ENCODE assay signal across 11 cellular contexts in the genomic region with DNA sequence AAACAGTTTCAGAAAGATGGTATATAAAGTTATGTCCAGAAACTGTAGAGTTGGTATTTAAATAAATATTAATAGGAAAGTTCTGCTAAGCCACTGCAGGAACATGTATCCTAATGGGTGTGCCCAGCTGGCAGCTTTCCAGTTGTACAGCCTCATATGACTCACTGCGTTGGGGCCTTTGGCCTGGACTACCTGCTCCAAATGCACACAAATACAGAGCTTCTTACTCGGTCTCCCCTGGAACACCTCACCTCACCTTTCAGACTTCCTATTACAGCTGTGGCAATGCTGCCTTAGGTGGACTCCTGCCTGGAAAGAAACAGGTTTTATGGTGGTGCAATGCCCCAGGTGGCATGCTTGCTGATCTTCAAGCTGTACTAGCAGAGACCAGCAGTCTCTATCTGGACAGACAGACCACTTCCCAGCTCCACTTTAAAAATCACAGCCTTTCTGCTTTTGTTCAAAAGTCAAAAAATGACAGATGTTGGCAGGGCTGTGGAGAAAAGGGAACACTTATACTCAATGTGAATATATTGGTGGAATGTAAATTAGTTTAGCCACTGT.
A peak's percentile ranks its signal among the peaks of the same experiment; 100 is the strongest.
DNase-seq lines count a peak whose midpoint lies in the region; ATAC-seq and TF ChIP-seq lines count a peak whose summit lies in the region.
"Had no signal": no experiment of that assay in that cellular context is flagged by ENCODE, and none has a peak within 500 bp of the region (broad histone marks: within the 10 kb centered on the region; RNA-seq: fewer than 3 reads in every experiment).

No MANE protein-coding gene starts in this region.

- BruUV-seq in A673 (replicated peaks; lab: Mats Ljungman, UMichigan): no TSS peak

- H3K36me3 ChIP-seq in A673 (ENCODE audit: insufficient read depth, low read length, poor library complexity, severe bottlenecking) (no peaks in the 10 kb centered on the region), adipocyte (ENCODE audit: control insufficient read depth, insufficient read depth, low read length, severe bottlenecking) (no peaks in the 10 kb centered on the region), hepatocyte (replicated peaks; ENCODE audit: insufficient read depth, low read depth) (no peaks in the 10 kb centered on the region), esophagus muscularis mucosa (no peaks in the 10 kb centered on the region)

- no peaks in the 10 kb centered on the region for H4K20me1 ChIP-seq in hepatocyte (ENCODE audit: insufficient read depth, poor library complexity, severe bottlenecking)

- ATAC-seq in HG03460 (IDR thresholded peaks at IDR 0.05; ENCODE audit: unreplicated experiment) (no peak), GM19467 (IDR thresholded peaks at IDR 0.05; ENCODE audit: unreplicated experiment) (no peak), HG02840 (IDR thresholded peaks at IDR 0.05; ENCODE audit: low FRiP score, unreplicated experiment) (no peak)
- ATAC-seq: WTC11 had no signal

- intact Hi-C loops in A673 (cut with micrococcal nuclease; ENCODE audit: unreplicated experiment) (loop anchor here (10.0 kb wide), 1 partner anchor 289 kb away; no protein-coding TSS in a partner anchor), esophagus muscularis mucosa (cut with DNase I) (no loop called here)

- H3K9me3 ChIP-seq in A673 (ENCODE audit: low read depth, low read length, poor library complexity, severe bottlenecking) (no peaks in the 10 kb centered on the region), adipocyte (ENCODE audit: control insufficient read depth, low read length) (no peaks in the 10 kb centered on the region), hepatocyte (ENCODE audit: low read depth) (no peaks in the 10 kb centered on the region), esophagus muscularis mucosa (no peaks in the 10 kb centered on the region)

- no peak overlapping the region for H2AFZ ChIP-seq in hepatocyte

- POLR2A ChIA-PET in A673 (lab: Charles Lee; ENCODE audit: low non-redundant PET): no interaction called here

- WGBS in hepatocyte (ENCODE audit: low lambda C conversion rate, missing lambda C conversion rate): 45% methylated on average over 2 of the region's 2 CpGs
- 29% methylated on average over 2 of the region's 2 CpGs for WGBS in esophagus muscularis mucosa

- H3K4me1 ChIP-seq in A673 (ENCODE audit: insufficient read depth, low read length, poor library complexity, severe bottlenecking) (no peaks in the 10 kb centered on the region), adipocyte (ENCODE audit: control insufficient read depth, insufficient read depth, low read length) (peaks cover 7% of the 10 kb centered on the region), hepatocyte (ENCODE audit: insufficient read depth) (peaks cover 4% of the 10 kb centered on the region), esophagus muscularis mucosa (no peaks in the 10 kb centered on the region)

- no peak overlapping the region for H3K27ac ChIP-seq in A673 (ENCODE audit: low read depth, low read length, poor library complexity, severe bottlenecking)
- H3K27ac ChIP-seq in hepatocyte: peak overlapping the region; percentile 75
- no peak overlapping the region for H3K27ac ChIP-seq in esophagus muscularis mucosa (replicated peaks in 1 of 4)

- H3K4me3 ChIP-seq in A673 (ENCODE audit: low read depth, low read length, poor library complexity, severe bottlenecking) (no peak overlapping the region), adipocyte (ENCODE audit: low read length) (no peak overlapping the region), hepatocyte (no peak overlapping the region), esophagus muscularis mucosa (no peak overlapping the region)

- no peak overlapping the region for H3K9ac ChIP-seq in adipocyte (ENCODE audit: low read length)

- peak; percentile 3 for DNase-seq in A673 (ENCODE audit: low spot score)
- DNase-seq in HT1080 (ENCODE audit: low read depth): peak; percentile 76
- DNase-seq in adipocyte (ENCODE audit: low read depth): peak; percentile 7
- peak; percentile 90 for DNase-seq in hepatocyte (ENCODE audit: low spot score)
- no peak for DNase-seq in esophagus muscularis mucosa (ENCODE audit: extremely low spot score)
- DNase-seq: NCI-H1694, substantia nigra had no signal

- H3K27me3 ChIP-seq in A673 (replicated peaks; ENCODE audit: insufficient read depth, low read depth, low read length, poor library complexity) (no peaks in the 10 kb centered on the region), adipocyte (replicated peaks; ENCODE audit: control insufficient read depth, insufficient read depth, low read length) (no peaks in the 10 kb centered on the region), hepatocyte (no peaks in the 10 kb centered on the region), esophagus muscularis mucosa (peaks cover 0 to 6% (median 0%) of the 10 kb centered on the region in 4 donors)

- no peak for TF ChIP-seq POLR2A in esophagus muscularis mucosa (IDR thresholded peaks at IDR 0.05; ENCODE audit: low read depth)

- no peak for TF ChIP-seq EP300 in esophagus muscularis mucosa (IDR thresholded peaks at IDR 0.05)

- no peaks in the 10 kb centered on the region for H3K9me2 ChIP-seq in hepatocyte (replicated peaks; ENCODE audit: insufficient read depth)

- CTCF ChIA-PET in A673 (lab: Charles Lee): no interaction called here

- TF ChIP-seq CTCF in A673 (conservative IDR thresholded peaks at IDR 0.05; ENCODE audit: low read depth, low read length) (no peak), hepatocyte (IDR thresholded peaks at IDR 0.05; ENCODE audit: poor library complexity) (no peak), esophagus muscularis mucosa (IDR thresholded peaks at IDR 0.05) (no peak)

- H3K4me2 ChIP-seq in hepatocyte: peak overlapping the region; percentile 3

- H3K79me2 ChIP-seq in hepatocyte: no peaks in the 10 kb centered on the region
